9 cellular contexts compared by ENCODE assay signal in genomic region chrX:126670258-126670657, GRCh38.
"Had no signal": no experiment of that assay in that cellular context is flagged by ENCODE, and none has a peak within 500 bp of the region (broad histone marks: within the 10 kb centered on the region; RNA-seq: fewer than 3 reads in every experiment).

No MANE protein-coding gene starts in this region.

- H3K27ac Mint-ChIP-seq: GM23338, H9, HFFc6 had no signal

- DNase-seq: GM23248, GOT3, H7, H9, HCEC 1CT, HFFc6 had no signal

- H3K36me3 ChIP-seq: HAP-1 had no signal

- H3K4me3 Mint-ChIP-seq: GM23338, H9, HFFc6 had no signal

- H3K27ac ChIP-seq: GM23248 had no signal

- H3K4me1 ChIP-seq: HAP-1 had no signal

- ATAC-seq: GM23338, HCT116 had no signal

- H3K9me3 ChIP-seq: HAP-1 had no signal

- H3K4me3 ChIP-seq: GM23248, GM23338, HAP-1 had no signal
